In genomic region chr16:56301391-56301850, GRCh38 we compare ENCODE assay signal across 12 cellular contexts.
DNase-seq lines count a peak whose midpoint lies in the region; ATAC-seq and TF ChIP-seq lines count a peak whose summit lies in the region.
"Had no signal": no experiment of that assay in that cellular context is flagged by ENCODE, and none has a peak within 500 bp of the region (broad histone marks: within the 10 kb centered on the region; RNA-seq: fewer than 3 reads in every experiment).

No MANE protein-coding gene starts in this region.

- H3K36me3 Mint-ChIP-seq in progenitor cell of endocrine pancreas (ENCODE audit: insufficient read depth) = no peaks in the 10 kb centered on the region
- no peaks in the 10 kb centered on the region for H3K36me3 Mint-ChIP-seq in activated T-cell treated with anti-CD3 and anti-CD28 coated beads, Interleukin-2, amount 50 U/mL, for 24 hours (ENCODE audit: low read depth)

- in situ Hi-C loops in SK-MEL-5 (cut with HindIII; ENCODE audit: low pct_unique_long_range_greater_than_20kb, low sequenced_read_pairs) = no loop called here

- TF ChIP-seq CTCF in fibroblast of mammary gland (conservative IDR thresholded peaks at IDR 0.05; ENCODE audit: control insufficient read depth, insufficient read depth, low read depth, low read length) (no peak), progenitor cell of endocrine pancreas (IDR thresholded peaks at IDR 0.05; ENCODE audit: unreplicated experiment) (no peak)

- peaks cover 16% of the 10 kb centered on the region for H3K4me1 Mint-ChIP-seq in progenitor cell of endocrine pancreas (ENCODE audit: low read depth)
- peaks cover 6% of the 10 kb centered on the region for H3K4me1 Mint-ChIP-seq in activated T-cell treated with anti-CD3 and anti-CD28 coated beads, Interleukin-2, amount 50 U/mL, for 24 hours (ENCODE audit: low read depth)

- DNase-seq in ELR (ENCODE audit: low read depth) = peak; percentile 46
- DNase-seq in SK-MEL-5 (ENCODE audit: low read depth, low spot score) = peak; percentile 81
- peak; percentile 6 for DNase-seq in fibroblast of mammary gland (ENCODE audit: low read depth)
- no peak for DNase-seq in progenitor cell of endocrine pancreas (ENCODE audit: low spot score, unreplicated experiment)
- no peak for DNase-seq in NCI-H524 (lab: John Stamatoyannopoulos, UW)
- DNase-seq in activated T-cell treated with anti-CD3 and anti-CD28 coated beads, Interleukin-2, amount 50 U/mL, for 24 hours = no peak
- no peak for DNase-seq in iPS-NIHi11 (ENCODE audit: low spot score)
- DNase-seq: activated T-cell treated with anti-CD3 and anti-CD28 coated beads, Interleukin-2, amount 50 U/mL, for 4 hours; Right ventricle myocardium superior; uterus had no signal

- peak overlapping the region; percentile 5 for H3K27ac Mint-ChIP-seq in progenitor cell of endocrine pancreas
- H3K27ac Mint-ChIP-seq in activated T-cell treated with anti-CD3 and anti-CD28 coated beads, Interleukin-2, amount 50 U/mL, for 24 hours = no peak overlapping the region

- peaks cover 8% of the 10 kb centered on the region for H3K27me3 Mint-ChIP-seq in progenitor cell of endocrine pancreas
- no peaks in the 10 kb centered on the region for H3K27me3 Mint-ChIP-seq in activated T-cell treated with anti-CD3 and anti-CD28 coated beads, Interleukin-2, amount 50 U/mL, for 24 hours

- H3K4me3 Mint-ChIP-seq in progenitor cell of endocrine pancreas (ENCODE audit: low read depth) = no peak overlapping the region
- no peak overlapping the region for H3K4me3 Mint-ChIP-seq in activated T-cell treated with anti-CD3 and anti-CD28 coated beads, Interleukin-2, amount 50 U/mL, for 24 hours
- H3K4me3 Mint-ChIP-seq: activated T-cell treated with anti-CD3 and anti-CD28 coated beads, Interleukin-2, amount 50 U/mL, for 4 hours had no signal

- H3K4me3 ChIP-seq in fibroblast of mammary gland (ENCODE audit: control insufficient read depth, low read depth, low read length) = no peak overlapping the region
- H3K4me3 ChIP-seq: hepatocyte, uterus had no signal

- no peaks in the 10 kb centered on the region for H3K9me3 Mint-ChIP-seq in progenitor cell of endocrine pancreas (ENCODE audit: low read depth)
- no peaks in the 10 kb centered on the region for H3K9me3 Mint-ChIP-seq in activated T-cell treated with anti-CD3 and anti-CD28 coated beads, Interleukin-2, amount 50 U/mL, for 24 hours
- H3K9me3 Mint-ChIP-seq: activated T-cell treated with anti-CD3 and anti-CD28 coated beads, Interleukin-2, amount 50 U/mL, for 4 hours had no signal

- ATAC-seq in GM18861 (IDR thresholded peaks at IDR 0.05; ENCODE audit: unreplicated experiment) = no peak
- ATAC-seq: activated T-cell treated with anti-CD3 and anti-CD28 coated beads, Interleukin-2, amount 50 U/mL, for 4 hours had no signal

Comparison
In these comparisons a context has a peak if more than half of its experiments do, and no peak if none do; other contexts are left out.
1. DNase-seq: peak in ELR (single experiment), SK-MEL-5 (single experiment) and fibroblast of mammary gland (single experiment); none in progenitor cell of endocrine pancreas (single experiment), NCI-H524 (0 of 2), activated T-cell treated with anti-CD3 and anti-CD28 coated beads, Interleukin-2, amount 50 U/mL, for 24 hours (single experiment) and iPS-NIHi11 (single experiment).